Comparison of ENCODE assay signal across 8 cellular contexts in the genomic region with DNA sequence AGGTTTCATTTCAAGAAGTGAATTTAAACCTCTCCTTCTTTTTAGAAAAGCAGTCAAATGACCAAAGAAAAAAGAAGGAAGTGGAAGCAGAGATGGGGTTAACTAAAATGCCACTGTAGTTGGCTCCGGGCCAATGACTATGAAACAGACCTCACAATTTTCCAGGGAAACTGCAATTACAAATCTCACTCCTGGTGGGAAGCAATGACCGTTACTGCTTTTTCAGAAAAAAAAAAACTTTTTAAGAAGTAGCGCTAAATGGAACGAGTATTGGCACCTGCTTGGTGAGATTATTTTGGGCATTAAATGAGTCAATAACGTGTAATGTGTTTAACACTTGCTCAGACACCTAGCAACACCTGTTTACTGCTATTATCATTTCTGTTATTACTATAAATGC. TPM values are rescaled to one million over a fixed set of nuclear protein-coding genes. Genes with fewer than 3 reads are reported as not detected.
DNase-seq lines count a peak whose midpoint lies in the region; ATAC-seq and TF ChIP-seq lines count a peak whose summit lies in the region.

No MANE protein-coding gene starts in this region.

- H3K27me3 ChIP-seq in adipocyte (replicated peaks; ENCODE audit: control insufficient read depth, insufficient read depth, low read length) (no peaks in the 10 kb centered on the region), psoas muscle (ENCODE audit: insufficient read depth in 3 of 3, low read length in 2 of 3) (peaks cover 0 to 5% (median 0%) of the 10 kb centered on the region in 3 donors), Caco-2 (replicated peaks; ENCODE audit: control insufficient read depth, insufficient read depth, low read length) (no peaks in the 10 kb centered on the region; the same call in none of the 2 replicates)
- H3K27me3 ChIP-seq in CD8-positive, alpha-beta T cell (ENCODE audit: insufficient read depth, low read length), result peaks cover 4% of the 10 kb centered on the region

- H3K4me1 Mint-ChIP-seq in Caco-2 (ENCODE audit: low read depth, unreplicated experiment), result peaks cover 5% of the 10 kb centered on the region
- peaks cover 16% of the 10 kb centered on the region for H3K4me1 Mint-ChIP-seq in CD8-positive, alpha-beta T cell (ENCODE audit: low read depth)
- peaks cover 10% of the 10 kb centered on the region for H3K4me1 Mint-ChIP-seq in activated CD4-positive, alpha-beta memory T cell treated with anti-CD3 and anti-CD28 coated beads, Interleukin-2, amount 10 ng/mL, durations not matched to agents 7 days and 5 days

- ATAC-seq in GM18498 (IDR thresholded peaks at IDR 0.05; ENCODE audit: unreplicated experiment) (peak; percentile 42), psoas muscle (no peak)
- no peak for ATAC-seq in CD8-positive, alpha-beta T cell

- H3K9ac ChIP-seq in adipocyte (ENCODE audit: low read length), result peak overlapping the region; percentile 83

- no TSS peak for BruUV-seq in Caco-2 (replicated peaks; lab: Mats Ljungman, UMichigan)

- no peak overlapping the region for H3K4me3 Mint-ChIP-seq in Caco-2 (ENCODE audit: unreplicated experiment)
- no peak overlapping the region for H3K4me3 Mint-ChIP-seq in CD8-positive, alpha-beta T cell
- H3K4me3 Mint-ChIP-seq in activated CD4-positive, alpha-beta memory T cell treated with anti-CD3 and anti-CD28 coated beads, Interleukin-2, amount 10 ng/mL, durations not matched to agents 7 days and 5 days, result no peak overlapping the region

- no peak for DNase-seq in adipocyte (ENCODE audit: low read depth)
- no peak for DNase-seq in psoas muscle
- DNase-seq in Caco-2, result no peak
- DNase-seq in CD8-positive, alpha-beta T cell, result no peak
- no peak for DNase-seq in DMS79 (lab: John Stamatoyannopoulos, UW)
- DNase-seq in activated CD4-positive, alpha-beta memory T cell treated with anti-CD3 and anti-CD28 coated beads, Interleukin-2, amount 10 ng/mL, durations not matched to agents 7 days and 5 days, result no peak

- TF ChIP-seq EP300 in Ishikawa (IDR thresholded peaks at IDR 0.05; ENCODE audit: borderline replicate concordance), result no peak

- H3K4me3 ChIP-seq in adipocyte (ENCODE audit: low read length) (peak overlapping the region; percentile 84), psoas muscle (peak overlapping the region; percentile 64), Caco-2 (ENCODE audit: low read depth, low read length) (no peak overlapping the region)
- H3K4me3 ChIP-seq in CD8-positive, alpha-beta T cell (ENCODE audit: low read depth, low read length), result no peak overlapping the region

- H3K27ac ChIP-seq in psoas muscle, result peak overlapping the region; percentile 20
- no peak overlapping the region for H3K27ac ChIP-seq in CD8-positive, alpha-beta T cell (ENCODE audit: low read depth, low read length)

- H3K4me1 ChIP-seq in adipocyte (ENCODE audit: control insufficient read depth, insufficient read depth, low read length) (peaks cover 31% of the 10 kb centered on the region), psoas muscle (no peaks in the 10 kb centered on the region), Caco-2 (peaks cover 5% of the 10 kb centered on the region; the same call in 1 of the 2 replicates)
- H3K4me1 ChIP-seq in CD8-positive, alpha-beta T cell (ENCODE audit: insufficient read depth, low read length), result peaks cover 5% of the 10 kb centered on the region

- TF ChIP-seq CTCF in psoas muscle (IDR thresholded peaks at IDR 0.05), result no peak
- TF ChIP-seq CTCF in Caco-2 (IDR thresholded peaks at IDR 0.05; ENCODE audit: insufficient read depth in 1 of 2, low read depth in 1 of 2, low read length in 1 of 2, severe bottlenecking in 1 of 2, unreplicated experiment in 1 of 2), result no peak
- no peak for TF ChIP-seq CTCF in CD8-positive, alpha-beta T cell (IDR thresholded peaks at IDR 0.05)

- H3K36me3 Mint-ChIP-seq in Caco-2 (ENCODE audit: insufficient read depth, unreplicated experiment), result no peaks in the 10 kb centered on the region
- no peaks in the 10 kb centered on the region for H3K36me3 Mint-ChIP-seq in CD8-positive, alpha-beta T cell
- H3K36me3 Mint-ChIP-seq in activated CD4-positive, alpha-beta memory T cell treated with anti-CD3 and anti-CD28 coated beads, Interleukin-2, amount 10 ng/mL, durations not matched to agents 7 days and 5 days (ENCODE audit: low read depth), result no peaks in the 10 kb centered on the region

- H3K27ac Mint-ChIP-seq in Caco-2 (ENCODE audit: unreplicated experiment), result no peak overlapping the region
- H3K27ac Mint-ChIP-seq in CD8-positive, alpha-beta T cell, result no peak overlapping the region
- no peak overlapping the region for H3K27ac Mint-ChIP-seq in activated CD4-positive, alpha-beta memory T cell treated with anti-CD3 and anti-CD28 coated beads, Interleukin-2, amount 10 ng/mL, durations not matched to agents 7 days and 5 days

- H3K27me3 Mint-ChIP-seq in Caco-2 (ENCODE audit: insufficient read depth, unreplicated experiment), result peaks cover 34% of the 10 kb centered on the region
- H3K27me3 Mint-ChIP-seq in CD8-positive, alpha-beta T cell (ENCODE audit: low read depth), result peaks cover 61% of the 10 kb centered on the region
- H3K27me3 Mint-ChIP-seq in activated CD4-positive, alpha-beta memory T cell treated with anti-CD3 and anti-CD28 coated beads, Interleukin-2, amount 10 ng/mL, durations not matched to agents 7 days and 5 days, result peaks cover 71% of the 10 kb centered on the region

- CTCF ChIA-PET in Caco-2 (lab: Charles Lee), result no interaction called here
- CTCF ChIA-PET in CD8-positive, alpha-beta T cell (lab: Charles Lee), result no interaction called here
- CTCF ChIA-PET in activated CD4-positive, alpha-beta memory T cell treated with anti-CD3 and anti-CD28 coated beads, Interleukin-2, amount 10 ng/mL, durations not matched to agents 7 days and 5 days (lab: Charles Lee), result no interaction called here

- WGBS in psoas muscle, 3 donors, result 5 to 22% (median 9%) methylated on average over 5 of the region's 5 CpGs

- no peaks in the 10 kb centered on the region for H3K9me3 Mint-ChIP-seq in Caco-2 (ENCODE audit: unreplicated experiment)
- no peaks in the 10 kb centered on the region for H3K9me3 Mint-ChIP-seq in CD8-positive, alpha-beta T cell
- H3K9me3 Mint-ChIP-seq in activated CD4-positive, alpha-beta memory T cell treated with anti-CD3 and anti-CD28 coated beads, Interleukin-2, amount 10 ng/mL, durations not matched to agents 7 days and 5 days, result no peaks in the 10 kb centered on the region

- no peaks in the 10 kb centered on the region for H3K9me3 ChIP-seq in adipocyte (ENCODE audit: control insufficient read depth, low read length)
- H3K9me3 ChIP-seq in psoas muscle, result no peaks in the 10 kb centered on the region
- H3K9me3 ChIP-seq in Caco-2, result no peaks in the 10 kb centered on the region
- no peaks in the 10 kb centered on the region for H3K9me3 ChIP-seq in CD8-positive, alpha-beta T cell (ENCODE audit: low read length)

- intact Hi-C loops in psoas muscle (cut with DNase I) (loop anchor here (5.0 to 10.0 kb wide), 4 partner anchors 89 to 307 kb away; partner anchors contain the start of gene STARD3NL (in 2 of the 2)), Caco-2 (cut with micrococcal nuclease; ENCODE audit: unreplicated experiment) (loop anchor here (5.0 to 10.0 kb wide), 2 partner anchors 129 to 307 kb away; no protein-coding TSS in a partner anchor)
- intact Hi-C loops in CD8-positive, alpha-beta T cell (cut with DNase I, micrococcal nuclease), result loop anchor here in 1 of 2 experiments (10.0 kb wide), 1 partner anchor 449 kb away; no protein-coding TSS in a partner anchor

- peaks cover 12% of the 10 kb centered on the region for H3K36me3 ChIP-seq in adipocyte (ENCODE audit: control insufficient read depth, insufficient read depth, low read length, severe bottlenecking)
- H3K36me3 ChIP-seq in psoas muscle (ENCODE audit: insufficient read depth in 1 of 2, low read depth in 1 of 2), result no peaks in the 10 kb centered on the region
- no peaks in the 10 kb centered on the region for H3K36me3 ChIP-seq in Caco-2 (ENCODE audit: control insufficient read depth, insufficient read depth, low read length)
- no peaks in the 10 kb centered on the region for H3K36me3 ChIP-seq in CD8-positive, alpha-beta T cell (ENCODE audit: insufficient read depth, low read length)

- POLR2A ChIA-PET in Caco-2 (lab: Charles Lee), result no interaction called here
- POLR2A ChIA-PET in CD8-positive, alpha-beta T cell (lab: Charles Lee), result no interaction called here
- POLR2A ChIA-PET in activated CD4-positive, alpha-beta memory T cell treated with anti-CD3 and anti-CD28 coated beads, Interleukin-2, amount 10 ng/mL, durations not matched to agents 7 days and 5 days (lab: Charles Lee), result no interaction called here

- TF ChIP-seq RAD21 in Ishikawa (IDR thresholded peaks at IDR 0.05; ENCODE audit: low read depth), result no peak

TF ChIP-seq in Ishikawa, 13 proteins besides CTCF, POLR2A, EP300 and RAD21:
- peak; percentile 66 for TF ChIP-seq NFIC (IDR thresholded peaks at IDR 0.05)
- no peak for TF ChIP-seq USF1 (IDR thresholded peaks at IDR 0.05)

RNA-seq across cellular contexts. Expression of gene SFRP4, which starts 1.2 kb away (rescaled TPM):
- 1 to 10 TPM in 2 of 4 donors, under 1 TPM in 2; 0.36 to 2.0 (median 1.1) TPM for total RNA-seq in psoas muscle
- polyA plus RNA-seq in psoas muscle, result under 1 TPM; 0.38 to 0.42 (median 0.41) TPM
- not detected in 2 replicates for total RNA-seq in Caco-2 (2022)
- not detected for total RNA-seq in CD8-positive, alpha-beta T cell
- not detected for total RNA-seq in activated CD4-positive, alpha-beta memory T cell treated with anti-CD3 and anti-CD28 coated beads, Interleukin-2, amount 10 ng/mL, durations not matched to agents 7 days and 5 days

RNA-seq across cellular contexts. Expression of gene EPDR1, which starts 5.0 kb away (rescaled TPM):
- 10 to 100 TPM; 46.9 to 83.1 (median 52.5) TPM for total RNA-seq in psoas muscle
- 10 to 100 TPM; 16.9 to 67.0 (median 18.8) TPM for polyA plus RNA-seq in psoas muscle
- total RNA-seq in Caco-2 (2022), result 0.25 and 0.39 TPM in 2 replicates
- under 1 TPM in 1 of 2 experiments, not detected in 1; 0.42 TPM for total RNA-seq in CD8-positive, alpha-beta T cell
- total RNA-seq in activated CD4-positive, alpha-beta memory T cell treated with anti-CD3 and anti-CD28 coated beads, Interleukin-2, amount 10 ng/mL, durations not matched to agents 7 days and 5 days, result under 1 TPM; 0.18 to 0.35 TPM

Comparison
In these comparisons a context has a peak if more than half of its experiments do, and no peak if none do; other contexts are left out.
1. H3K4me3 ChIP-seq: peak in adipocyte (single experiment) and psoas muscle (single experiment); none in Caco-2 (single experiment) and CD8-positive, alpha-beta T cell (single experiment).
2. RNA of gene EPDR1, which starts 5.0 kb away (total RNA-seq): 46.9 to 83.1 TPM in psoas muscle; 0.42 TPM in CD8-positive, alpha-beta T cell, 0.18 to 0.35 TPM in activated CD4-positive, alpha-beta memory T cell treated with anti-CD3 and anti-CD28 coated beads, Interleukin-2, amount 10 ng/mL, durations not matched to agents 7 days and 5 days and 0.25 to 0.39 TPM in Caco-2; every median in the first group is over 10 times any median in the second.